ENCODE assay signal across 8 cellular contexts in the genomic region with DNA sequence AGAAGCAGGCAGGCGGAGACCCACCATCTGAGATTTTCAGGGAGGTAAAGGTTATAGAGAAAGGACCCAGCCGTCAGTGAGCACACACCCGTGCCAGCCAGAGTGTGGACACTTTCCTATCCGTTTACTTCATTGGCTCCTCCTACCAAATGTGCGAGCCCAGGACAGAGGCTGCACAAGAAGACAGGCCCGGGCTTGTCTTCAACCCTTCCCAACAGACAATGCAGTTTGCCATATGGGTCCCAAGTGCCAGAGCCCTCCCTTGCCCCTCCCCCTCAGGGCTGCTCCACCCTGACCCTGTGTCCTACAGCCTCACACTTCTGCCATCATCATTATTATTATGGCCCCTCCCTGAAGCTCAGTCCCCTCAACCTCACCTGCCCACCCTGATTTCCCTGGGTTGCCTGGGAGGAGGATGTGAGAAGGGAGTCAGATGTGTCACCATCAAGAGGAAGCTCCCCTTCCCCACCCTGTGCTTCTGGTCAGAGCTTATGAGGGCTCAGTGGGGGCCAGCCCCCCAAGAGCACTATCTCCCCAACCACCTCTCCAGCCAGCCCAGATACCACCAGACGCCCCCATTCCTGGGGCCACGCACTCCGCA. TPM values are rescaled to one million over a fixed set of nuclear protein-coding genes. Genes with fewer than 3 reads are reported as not detected.
DNase-seq lines count a peak whose midpoint lies in the region; ATAC-seq and TF ChIP-seq lines count a peak whose summit lies in the region.

No MANE protein-coding gene starts in this region.

- no peak overlapping the region for H3K4me3 ChIP-seq in Caco-2 (ENCODE audit: low read depth, low read length)
- peak overlapping the region; percentile 56 for H3K4me3 ChIP-seq in Karpas-422 (ENCODE audit: low read length)
- peak overlapping the region in 1 of 12 donors; percentile 20 for H3K4me3 ChIP-seq in heart left ventricle

- no peaks in the 10 kb centered on the region for H3K36me3 ChIP-seq in Caco-2 (ENCODE audit: control insufficient read depth, insufficient read depth, low read length)
- no peaks in the 10 kb centered on the region for H3K36me3 ChIP-seq in Karpas-422 (ENCODE audit: insufficient read depth, low read length)
- H3K36me3 ChIP-seq in heart left ventricle = peaks cover 0 to 25% (median 0%) of the 10 kb centered on the region in 9 donors

- H3K36me3 Mint-ChIP-seq in Caco-2 (ENCODE audit: insufficient read depth, unreplicated experiment) = no peaks in the 10 kb centered on the region
- peaks cover 65% of the 10 kb centered on the region for H3K36me3 Mint-ChIP-seq in activated CD8-positive, alpha-beta T cell treated with anti-CD3 and anti-CD28 coated beads, Interleukin-2, amount 10 ng/mL, durations not matched to agents 7 days and 5 days (ENCODE audit: low read depth)
- H3K36me3 Mint-ChIP-seq in endothelial cell (ENCODE audit: low read depth, unreplicated experiment) = peaks cover 4% of the 10 kb centered on the region
- H3K36me3 Mint-ChIP-seq in Calu3 (ENCODE audit: insufficient read depth, unreplicated experiment) = no peaks in the 10 kb centered on the region

- intact Hi-C loops in Caco-2 (cut with micrococcal nuclease; ENCODE audit: unreplicated experiment) (no loop called here), Calu3 (cut with micrococcal nuclease; ENCODE audit: unreplicated experiment) (no loop called here), heart left ventricle (cut with DNase I) (no loop called here)

- H3K4me1 Mint-ChIP-seq in Caco-2 (ENCODE audit: low read depth, unreplicated experiment) (peaks cover 17% of the 10 kb centered on the region), endothelial cell (ENCODE audit: unreplicated experiment) (peaks cover 35% of the 10 kb centered on the region), Calu3 (ENCODE audit: low read depth, unreplicated experiment) (peaks cover 9% of the 10 kb centered on the region)
- H3K4me1 Mint-ChIP-seq in activated CD8-positive, alpha-beta T cell treated with anti-CD3 and anti-CD28 coated beads, Interleukin-2, amount 10 ng/mL, durations not matched to agents 7 days and 5 days (ENCODE audit: low read depth) = peaks cover 98% of the 10 kb centered on the region

- H3K9me3 Mint-ChIP-seq in Caco-2 (ENCODE audit: unreplicated experiment) (no peaks in the 10 kb centered on the region), endothelial cell (ENCODE audit: unreplicated experiment) (no peaks in the 10 kb centered on the region), Calu3 (ENCODE audit: low read depth, unreplicated experiment) (no peaks in the 10 kb centered on the region)
- no peaks in the 10 kb centered on the region for H3K9me3 Mint-ChIP-seq in activated CD8-positive, alpha-beta T cell treated with anti-CD3 and anti-CD28 coated beads, Interleukin-2, amount 10 ng/mL, durations not matched to agents 7 days and 5 days (ENCODE audit: insufficient read depth)

- H3K27ac ChIP-seq in Karpas-422 (ENCODE audit: low read length) (peak overlapping the region; percentile 99), heart left ventricle (peak overlapping the region in 1 of 12 donors; percentile 83)

- TF ChIP-seq CTCF in Caco-2 (IDR thresholded peaks at IDR 0.05; ENCODE audit: insufficient read depth in 1 of 2, low read depth in 1 of 2, low read length in 1 of 2, severe bottlenecking in 1 of 2, unreplicated experiment in 1 of 2) (no peak), endothelial cell (IDR thresholded peaks at IDR 0.05; ENCODE audit: unreplicated experiment) (no peak), Calu3 (IDR thresholded peaks at IDR 0.05; ENCODE audit: unreplicated experiment) (no peak), heart left ventricle (IDR thresholded peaks at IDR 0.05) (no peak)

- H3K4me2 ChIP-seq in Karpas-422 (ENCODE audit: low read depth, low read length, poor library complexity, severe bottlenecking) = peak overlapping the region; percentile 77

- POLR2A ChIA-PET in Caco-2 (lab: Charles Lee) = no interaction called here
- POLR2A ChIA-PET in activated CD8-positive, alpha-beta T cell treated with anti-CD3 and anti-CD28 coated beads, Interleukin-2, amount 10 ng/mL, durations not matched to agents 7 days and 5 days (lab: Charles Lee) = interaction anchor here (1.1 to 16.2 kb wide), 3 partner anchors 12 to 30 kb away, joined by 3 to 290 read pairs (median 3); a partner anchor contains a TSS

- peak overlapping the region; percentile 73 for H3K9ac ChIP-seq in Karpas-422 (ENCODE audit: low read length)

- CTCF ChIA-PET in Caco-2 (lab: Charles Lee) = no interaction called here
- CTCF ChIA-PET in activated CD8-positive, alpha-beta T cell treated with anti-CD3 and anti-CD28 coated beads, Interleukin-2, amount 10 ng/mL, durations not matched to agents 7 days and 5 days (lab: Charles Lee) = interaction anchor here (0.9 to 5.5 kb wide), 6 partner anchors 10 to 34 kb away, joined by 3 to 54 read pairs (median 8); a partner anchor contains a TSS
- CTCF ChIA-PET in Calu3 (lab: Charles Lee) = no interaction called here

- no peak for TF ChIP-seq POLR2A in heart left ventricle (IDR thresholded peaks at IDR 0.05)

- H3K4me3 Mint-ChIP-seq in Caco-2 (ENCODE audit: unreplicated experiment) (no peak overlapping the region), endothelial cell (ENCODE audit: unreplicated experiment) (no peak overlapping the region), Calu3 (ENCODE audit: low read depth, unreplicated experiment) (no peak overlapping the region)
- H3K4me3 Mint-ChIP-seq in activated CD8-positive, alpha-beta T cell treated with anti-CD3 and anti-CD28 coated beads, Interleukin-2, amount 10 ng/mL, durations not matched to agents 7 days and 5 days = peak overlapping the region; percentile 65

- H3K9me2 ChIP-seq in Karpas-422 (replicated peaks; ENCODE audit: insufficient read depth, low read length) = no peaks in the 10 kb centered on the region

- H3K27me3 ChIP-seq in Caco-2 (replicated peaks; ENCODE audit: control insufficient read depth, insufficient read depth, low read length) (no peaks in the 10 kb centered on the region), Karpas-422 (ENCODE audit: low read length) (no peaks in the 10 kb centered on the region), heart left ventricle (peaks cover 0 to 24% (median 0%) of the 10 kb centered on the region in 9 donors)

- no peaks in the 10 kb centered on the region for H3K9me3 ChIP-seq in Caco-2
- H3K9me3 ChIP-seq in Karpas-422 (ENCODE audit: low read length) = no peaks in the 10 kb centered on the region
- H3K9me3 ChIP-seq in heart left ventricle = no peaks in the 10 kb centered on the region

- WGBS in heart left ventricle, 4 donors = 59 to 63% (median 61%) methylated on average over 9 of the region's 9 CpGs

- H3K4me1 ChIP-seq in Caco-2 (peaks cover 17% of the 10 kb centered on the region), Karpas-422 (ENCODE audit: low read length) (peaks cover 100% of the 10 kb centered on the region), heart left ventricle (peaks cover 0 to 100% (median 0%) of the 10 kb centered on the region in 12 donors)

- peaks cover 25% of the 10 kb centered on the region for H4K20me1 ChIP-seq in Karpas-422 (ENCODE audit: insufficient read depth, low read depth, low read length)

- H3K27ac Mint-ChIP-seq in Caco-2 (ENCODE audit: unreplicated experiment) (peak overlapping the region; percentile 76), endothelial cell (ENCODE audit: unreplicated experiment) (no peak overlapping the region), Calu3 (ENCODE audit: unreplicated experiment) (no peak overlapping the region)
- peak overlapping the region; percentile 89 for H3K27ac Mint-ChIP-seq in activated CD8-positive, alpha-beta T cell treated with anti-CD3 and anti-CD28 coated beads, Interleukin-2, amount 10 ng/mL, durations not matched to agents 7 days and 5 days

- H3K79me2 ChIP-seq in Karpas-422 (ENCODE audit: low read length) = peaks cover 67% of the 10 kb centered on the region

- DNase-seq in Caco-2 (no peak), Karpas-422 (peak; percentile 48), middle frontal gyrus (ENCODE audit: extremely low spot score, low spot score) (peak; percentile 37), endothelial cell (ENCODE audit: low spot score) (no peak), Calu3 (no peak), GF-D8 (lab: John Stamatoyannopoulos, UW) (no peak), heart left ventricle (no peak)
- no peak for DNase-seq in activated CD8-positive, alpha-beta T cell treated with anti-CD3 and anti-CD28 coated beads, Interleukin-2, amount 10 ng/mL, durations not matched to agents 7 days and 5 days

- H3K27me3 Mint-ChIP-seq in Caco-2 (ENCODE audit: insufficient read depth, unreplicated experiment) (no peaks in the 10 kb centered on the region), endothelial cell (ENCODE audit: unreplicated experiment) (peaks cover 8% of the 10 kb centered on the region), Calu3 (ENCODE audit: unreplicated experiment) (no peaks in the 10 kb centered on the region)
- no peaks in the 10 kb centered on the region for H3K27me3 Mint-ChIP-seq in activated CD8-positive, alpha-beta T cell treated with anti-CD3 and anti-CD28 coated beads, Interleukin-2, amount 10 ng/mL, durations not matched to agents 7 days and 5 days (ENCODE audit: low read depth)

- ATAC-seq in activated CD8-positive, alpha-beta T cell treated with anti-CD3 and anti-CD28 coated beads, Interleukin-2, amount 10 ng/mL, durations not matched to agents 7 days and 5 days = no peak
- no peak for ATAC-seq in heart left ventricle

- BruUV-seq in Caco-2 (replicated peaks; lab: Mats Ljungman, UMichigan) (no TSS peak), Calu3 (replicated peaks; lab: Mats Ljungman, UMichigan) (no TSS peak)

- H2AFZ ChIP-seq in Karpas-422 (ENCODE audit: low read length) = no peak overlapping the region

RNA-seq across cellular contexts. Expression of a gene that starts 9.4 kb away (rescaled TPM):
- total RNA-seq in Caco-2 (2022) (0.14 TPM in 1 of 2 replicates, not detected in the other), endothelial cell (ENCODE audit: unreplicated experiment) (80.5 TPM), Calu3 (2022) (not detected in 2 replicates), heart left ventricle (100 to 1,000 TPM in 1 of 9 donors, 10 to 100 TPM in 7, 1 to 10 TPM in 1; 9.4 to 260 (median 14.3) TPM)
- 117 and 184 TPM in 2 replicates for total RNA-seq in Karpas-422 (2014; rRNA removed; shearing (Covaris generic); ENCODE audit: low replicate concordance)
- 100 to 1,000 TPM; 407 to 413 TPM for total RNA-seq in activated CD8-positive, alpha-beta T cell treated with anti-CD3 and anti-CD28 coated beads, Interleukin-2, amount 10 ng/mL, durations not matched to agents 7 days and 5 days
- polyA plus RNA-seq in heart left ventricle = 10 to 100 TPM in 1 of 2 donors, 1 to 10 TPM in 1; 6.9 to 28.7 TPM

RNA-seq across cellular contexts. Expression of a gene that starts 24.8 kb away (rescaled TPM):
- total RNA-seq in Caco-2 (2022) = not detected in 2 replicates
- 0.19 and 1.2 TPM in 2 replicates for total RNA-seq in Karpas-422 (2014; rRNA removed; shearing (Covaris generic); ENCODE audit: low replicate concordance)
- not detected for total RNA-seq in activated CD8-positive, alpha-beta T cell treated with anti-CD3 and anti-CD28 coated beads, Interleukin-2, amount 10 ng/mL, durations not matched to agents 7 days and 5 days
- 1.7 TPM for total RNA-seq in endothelial cell (ENCODE audit: unreplicated experiment)
- total RNA-seq in Calu3 (2022) = not detected in 2 replicates
- under 1 TPM in 1 of 9 donors, not detected in 8; 0.67 TPM for total RNA-seq in heart left ventricle
- polyA plus RNA-seq in heart left ventricle = not detected

Comparison
In these comparisons a context has a peak if more than half of its experiments do, and no peak if none do; other contexts are left out.
1. DNase-seq: peak in Karpas-422 (single experiment) and middle frontal gyrus (single experiment); none in Caco-2 (0 of 2), activated CD8-positive, alpha-beta T cell treated with anti-CD3 and anti-CD28 coated beads, Interleukin-2, amount 10 ng/mL, durations not matched to agents 7 days and 5 days (single experiment), endothelial cell (single experiment), Calu3 (single experiment), GF-D8 (single experiment) and heart left ventricle (0 of 5).
2. H3K27ac Mint-ChIP-seq: peak in Caco-2 (single experiment) and activated CD8-positive, alpha-beta T cell treated with anti-CD3 and anti-CD28 coated beads, Interleukin-2, amount 10 ng/mL, durations not matched to agents 7 days and 5 days (single experiment); none in endothelial cell (single experiment) and Calu3 (single experiment).